In genomic region chr16:2040031-2040430, GRCh38 we compare ENCODE assay signal across 10 cellular contexts. TPM values are rescaled to one million over a fixed set of nuclear protein-coding genes. Genes with fewer than 3 reads are reported as not detected.
DNase-seq lines count a peak whose midpoint lies in the region; ATAC-seq, FAIRE-seq and TF ChIP-seq lines count a peak whose summit lies in the region.
"Had no signal": no experiment of that assay in that cellular context is flagged by ENCODE, and none has a peak within 500 bp of the region (broad histone marks: within the 10 kb centered on the region; RNA-seq: fewer than 3 reads in every experiment).

No MANE protein-coding gene starts in this region.

- DNase-seq in RWPE2 (ENCODE audit: low spot score) = no peak
- peak; percentile 80 for DNase-seq in kidney
- no peak for DNase-seq in testis
- DNase-seq in NCI-H1694 treated with DMSO at 0.1 percent for 48 hours (lab: John Stamatoyannopoulos, UW) = no peak
- DNase-seq in activated CD4-positive, alpha-beta T cell treated with anti-CD3 and anti-CD28 coated beads, Interleukin-2, amount 50 U/mL, for 4 hours = no peak
- DNase-seq: immature natural killer cell, T-helper 17 cell had no signal

- ATAC-seq in RWPE2 (ENCODE audit: low read depth) (no peak), HG02798 (IDR thresholded peaks at IDR 0.05; ENCODE audit: poor library complexity, unreplicated experiment) (no peak)
- ATAC-seq: T-helper 17 cell had no signal

- TF ChIP-seq CTCF in RWPE2 (IDR thresholded peaks at IDR 0.05; ENCODE audit: poor library complexity, severe bottlenecking) (no peak), kidney (IDR thresholded peaks at IDR 0.05; ENCODE audit: borderline replicate concordance, extremely low read depth, insufficient read depth) (no peak), testis (IDR thresholded peaks at IDR 0.05) (no peak)

- peaks cover 9% of the 10 kb centered on the region for H3K4me1 ChIP-seq in RWPE2 (ENCODE audit: insufficient read depth, poor library complexity, severe bottlenecking)
- peaks cover 0 to 53% of the 10 kb centered on the region in 2 donors for H3K4me1 ChIP-seq in kidney (ENCODE audit: control insufficient read depth in 1 of 2, insufficient read depth in 1 of 2, low read depth in 1 of 2, low read length in 2 of 2)
- peaks cover 66% of the 10 kb centered on the region for H3K4me1 ChIP-seq in testis

- no peak overlapping the region for H3K9ac ChIP-seq in kidney (ENCODE audit: low read length in 2 of 2)

- WGBS in testis, 2 donors = 73% methylated on average over 14 of the region's 14 CpGs; no CpG with 5 or more reads in 1 of the 2 donors

- H3K9me3 ChIP-seq in RWPE2 (ENCODE audit: severe bottlenecking) (no peaks in the 10 kb centered on the region), kidney (ENCODE audit: control insufficient read depth in 1 of 2, low read length in 2 of 2) (no peaks in the 10 kb centered on the region), testis (no peaks in the 10 kb centered on the region)
- H3K9me3 ChIP-seq: neutrophil had no signal

- intact Hi-C loops in kidney (cut with DNase I) = no loop called here
- intact Hi-C loops in testis (cut with DNase I; ENCODE audit: low total_unique reads) = no loop called here

- H3K27ac ChIP-seq in RWPE2 (ENCODE audit: poor library complexity, severe bottlenecking) (peak overlapping the region; percentile 42), kidney (ENCODE audit: low read depth in 2 of 2, low read length in 2 of 2) (peak overlapping the region in 1 of 2 donors; percentile 60), testis (peak overlapping the region; percentile 72 to 91)
- H3K27ac ChIP-seq: neutrophil had no signal

- peaks cover 4% of the 10 kb centered on the region; the same call in 1 of the 2 replicates for H3K36me3 ChIP-seq in RWPE2 (ENCODE audit: low read depth)
- H3K36me3 ChIP-seq in kidney (ENCODE audit: control insufficient read depth in 1 of 2, insufficient read depth in 2 of 2, low read length in 2 of 2) = peaks cover 0 to 4% of the 10 kb centered on the region in 2 donors
- no peaks in the 10 kb centered on the region for H3K36me3 ChIP-seq in testis (ENCODE audit: low read depth, missing control alignments)
- H3K36me3 ChIP-seq: neutrophil had no signal

- no peak for FAIRE-seq in kidney (lab: Jason Lieb, UNC)
- FAIRE-seq: GM12892 had no signal

- H3K4me3 ChIP-seq in RWPE2 (ENCODE audit: severe bottlenecking) (no peak overlapping the region), kidney (ENCODE audit: low read length in 2 of 2) (no peak overlapping the region), testis (no peak overlapping the region)

- TF ChIP-seq POLR2A in testis (IDR thresholded peaks at IDR 0.05) = no peak

- no peaks in the 10 kb centered on the region for H3K27me3 ChIP-seq in RWPE2 (ENCODE audit: insufficient read depth, poor library complexity, severe bottlenecking)
- H3K27me3 ChIP-seq in testis = no peaks in the 10 kb centered on the region

RNA-seq across cellular contexts. Expression of gene NTHL1, which starts 7.6 kb away (rescaled TPM):
- 15.3 TPM for total RNA-seq in kidney
- 36.0 TPM for polyA plus RNA-seq in kidney (ENCODE audit: insufficient read depth, low read depth, low replicate concordance)
- 10 to 100 TPM; 24.6 to 35.6 TPM for total RNA-seq in testis
- 18.0 TPM for polyA plus RNA-seq in testis (ENCODE audit: insufficient read depth, low read depth, low replicate concordance)

RNA-seq across cellular contexts. Expression of gene TSC2, which starts 7.8 kb away (rescaled TPM):
- total RNA-seq in kidney (151 TPM), testis (100 to 1,000 TPM; 222 to 271 TPM)
- polyA plus RNA-seq in kidney (ENCODE audit: insufficient read depth, low read depth, low replicate concordance) (40.0 TPM), testis (ENCODE audit: insufficient read depth, low read depth, low replicate concordance) (136 TPM)

RNA-seq across cellular contexts. Expression of gene NHERF2, which starts 13.3 kb away (rescaled TPM):
- total RNA-seq in kidney = 238 TPM
- polyA plus RNA-seq in kidney (ENCODE audit: insufficient read depth, low read depth, low replicate concordance) = 405 TPM
- total RNA-seq in testis = 10 to 100 TPM; 54.1 to 59.9 TPM
- polyA plus RNA-seq in testis (ENCODE audit: insufficient read depth, low read depth, low replicate concordance) = 50.6 TPM

RNA-seq across cellular contexts. Expression of gene NPW, which starts 20.4 kb away (rescaled TPM):
- total RNA-seq in kidney (not detected), testis (1 to 10 TPM; 7.3 to 8.2 TPM)
- polyA plus RNA-seq in kidney (ENCODE audit: insufficient read depth, low read depth, low replicate concordance) (not detected), testis (ENCODE audit: insufficient read depth, low read depth, low replicate concordance) (3.9 TPM)
- polyA plus RNA-seq: immature natural killer cell had no signal

RNA-seq across cellular contexts. Expression of gene ZNF598, which starts 30.4 kb away (rescaled TPM):
- 34.9 TPM for total RNA-seq in kidney
- polyA plus RNA-seq in kidney (ENCODE audit: insufficient read depth, low read depth, low replicate concordance) = 14.3 TPM
- 10 to 100 TPM; 80.4 to 94.6 TPM for total RNA-seq in testis
- polyA plus RNA-seq in testis (ENCODE audit: insufficient read depth, low read depth, low replicate concordance) = 46.3 TPM
